ENCODE assay signal across 8 cellular contexts in genomic region chr13:94549241-94550029, GRCh38. TPM values are rescaled to one million over a fixed set of nuclear protein-coding genes. Genes with fewer than 3 reads are reported as not detected.
DNase-seq lines count a peak whose midpoint lies in the region; ATAC-seq and TF ChIP-seq lines count a peak whose summit lies in the region.

No MANE protein-coding gene starts in this region.

- H3F3A ChIP-seq in SK-N-SH (replicated peaks; ENCODE audit: insufficient read depth) = peaks cover 26% of the 10 kb centered on the region

- TF ChIP-seq RAD21 in SK-N-SH (IDR thresholded peaks at IDR 0.05; ENCODE audit: low read length) = no peak

- H3K27me3 ChIP-seq in SK-N-SH (ENCODE audit: insufficient read depth) (no peaks in the 10 kb centered on the region), testis (no peaks in the 10 kb centered on the region)

- peak overlapping the region; percentile 77 for H3K9ac ChIP-seq in SK-N-SH

- TF ChIP-seq POLR2A in testis (IDR thresholded peaks at IDR 0.05) = no peak

- H3K4me2 ChIP-seq in SK-N-SH = peak overlapping the region; percentile 86

- under 1% methylated on average over 35 of the region's 64 CpGs for WGBS in SK-N-SH (ENCODE audit: low lambda C conversion rate)
- 0 to 1% methylated on average over 22 to 63 of the region's 64 CpGs for WGBS in testis, 2 donors

- H3K4me1 Mint-ChIP-seq in HFFc6 (ENCODE audit: low read depth) = peaks cover 28% of the 10 kb centered on the region

- peak overlapping the region; percentile 93 for H3K4me3 Mint-ChIP-seq in HFFc6

- H3K4me1 ChIP-seq in SK-N-SH (ENCODE audit: control insufficient read depth in 1 of 2, insufficient read depth in 2 of 2, low read depth in 1 of 2, low read length in 1 of 2) (peaks cover 5 to 12% of the 10 kb centered on the region in 2 experiments; a peak in 2 of 4 replicates), testis (peaks cover 7% of the 10 kb centered on the region)

- POLR2A ChIA-PET in SK-N-SH (lab: Yijun Ruan, JAX) = interaction anchor here (0.8 to 2.9 kb wide), 7 partner anchors 12 to 55 kb away, joined by 3 to 22 read pairs (median 4); partner anchors contain the start of genes GPR180 and TGDS

- H3K9me2 ChIP-seq in SK-N-SH = no peaks in the 10 kb centered on the region

- peak overlapping the region; percentile 93 for H2AFZ ChIP-seq in SK-N-SH (ENCODE audit: low read depth)

- H3K27ac ChIP-seq in SK-N-SH (ENCODE audit: low read depth in 2 of 2, low read length in 1 of 2) (peak overlapping the region; percentile 83 to 98), testis (peak overlapping the region; percentile 95 to 98)

- H3K79me2 ChIP-seq in SK-N-SH (ENCODE audit: insufficient read depth) = no peaks in the 10 kb centered on the region

- H4K20me1 ChIP-seq in SK-N-SH (ENCODE audit: insufficient read depth) = no peaks in the 10 kb centered on the region

- H3K9me3 ChIP-seq in SK-N-SH (no peaks in the 10 kb centered on the region), testis (no peaks in the 10 kb centered on the region)

- DNase-seq in GM04504 (ENCODE audit: low read depth) (peak; percentile 90), HFFc6 (peak; percentile 97), NAMALWA (ENCODE audit: low spot score) (peak; percentile 98), SK-N-SH (peak; percentile 93), glomerular visceral epithelial cell (ENCODE audit: extremely low spot score) (peak; percentile 95), omental fat pad (ENCODE audit: low spot score) (peak; percentile 93), testis (peak; percentile 95)
- peak; percentile 88 to 90 for DNase-seq in activated naive CD4-positive, alpha-beta T cell treated with anti-CD3 and anti-CD28 coated beads, Interleukin-2, amount 50 U/mL, for 72 hours (ENCODE audit: low spot score in 2 of 2)

- ATAC-seq in activated naive CD4-positive, alpha-beta T cell treated with anti-CD3 and anti-CD28 coated beads, Interleukin-2, amount 50 U/mL, for 72 hours = peak; percentile 87 to 92
- ATAC-seq in omental fat pad (ENCODE audit: low FRiP score) = peak; percentile 93

- TF ChIP-seq CTCF in HFFc6 (IDR thresholded peaks at IDR 0.05) (no peak; the same call in 1 of the 2 replicates), SK-N-SH (IDR thresholded peaks at IDR 0.05) (no peak), omental fat pad (IDR thresholded peaks at IDR 0.05) (no peak), testis (IDR thresholded peaks at IDR 0.05) (peak in 1 of 3 experiments; percentile 12)

- H3K36me3 ChIP-seq in SK-N-SH (replicated peaks in 1 of 2; ENCODE audit: control insufficient read depth in 1 of 2, insufficient read depth in 2 of 2, low read length in 1 of 2) = no peaks in the 10 kb centered on the region
- no peaks in the 10 kb centered on the region for H3K36me3 ChIP-seq in testis (ENCODE audit: low read depth, missing control alignments)

- peaks cover 7% of the 10 kb centered on the region for H3K27me3 Mint-ChIP-seq in HFFc6 (ENCODE audit: insufficient read depth)

- peaks cover 4% of the 10 kb centered on the region; the same call in 1 of the 2 replicates for H3K9me3 Mint-ChIP-seq in HFFc6
- peaks cover 4% of the 10 kb centered on the region in 2 donors for H3K9me3 Mint-ChIP-seq in activated naive CD4-positive, alpha-beta T cell treated with anti-CD3 and anti-CD28 coated beads, Interleukin-2, amount 50 U/mL, for 72 hours

- CTCF ChIA-PET in SK-N-SH (lab: Yijun Ruan, JAX) = interaction anchor here (0.9 to 2.4 kb wide), 10 partner anchors 10 to 117 kb away, joined by 3 to 10 read pairs (median 4); no protein-coding TSS in a partner anchor

- intact Hi-C loops in testis (cut with DNase I; ENCODE audit: low total_unique reads) = no loop called here

- TF ChIP-seq EP300 in SK-N-SH (IDR thresholded peaks at IDR 0.05; ENCODE audit: borderline replicate concordance in 1 of 2, low read depth in 1 of 2, low read length in 1 of 2) = no peak; a peak in 1 of 4 replicates

- no peaks in the 10 kb centered on the region for H3K36me3 Mint-ChIP-seq in HFFc6 (ENCODE audit: low read depth)
- H3K36me3 Mint-ChIP-seq in activated naive CD4-positive, alpha-beta T cell treated with anti-CD3 and anti-CD28 coated beads, Interleukin-2, amount 50 U/mL, for 72 hours = no peaks in the 10 kb centered on the region

- H3K4me3 ChIP-seq in SK-N-SH (ENCODE audit: low read depth in 2 of 2, low read length in 1 of 2) (peak overlapping the region; percentile 69 to 81), testis (peak overlapping the region; percentile 79 to 86)

- peak overlapping the region; percentile 92 for H3K27ac Mint-ChIP-seq in HFFc6
- H3K27ac Mint-ChIP-seq in activated naive CD4-positive, alpha-beta T cell treated with anti-CD3 and anti-CD28 coated beads, Interleukin-2, amount 50 U/mL, for 72 hours = peak overlapping the region; percentile 98 to 100

TF ChIP-seq in SK-N-SH, 30 proteins besides CTCF, POLR2A, EP300 and RAD21 (continues in another document):
- TF ChIP-seq RCOR1 (IDR thresholded peaks at IDR 0.05; ENCODE audit: low read length) (peak; percentile 47), FOSL2 (IDR thresholded peaks at IDR 0.05; ENCODE audit: borderline replicate concordance, low read depth) (peak; percentile 61; the same call in 1 of the 2 replicates), ELF1 (IDR thresholded peaks at IDR 0.05) (peak; percentile 54; the same call in 1 of the 2 replicates), SIN3A (IDR thresholded peaks at IDR 0.05; ENCODE audit: borderline replicate concordance, low read depth, low read length) (no peak), CHD2 (IDR thresholded peaks at IDR 0.05; ENCODE audit: low read length, partially characterized antibody) (peak; percentile 52), MAX (IDR thresholded peaks at IDR 0.05; ENCODE audit: low read depth) (peak; percentile 29), NRF1 (IDR thresholded peaks at IDR 0.05; ENCODE audit: low read depth, low read length) (peak; percentile 84), TEAD4 (IDR thresholded peaks at IDR 0.05; ENCODE audit: borderline replicate concordance, insufficient read depth) (peak; percentile 82), FOXM1 (IDR thresholded peaks at IDR 0.05; ENCODE audit: low read depth) (no peak), RXRA (IDR thresholded peaks at IDR 0.05; ENCODE audit: borderline replicate concordance, low read depth) (peak; percentile 6; the same call in 1 of the 2 replicates), NFIC (IDR thresholded peaks at IDR 0.05; ENCODE audit: borderline replicate concordance) (no peak), FOXJ3 (CRISPR knock-in tag; IDR thresholded peaks at IDR 0.05) (no peak), YY1 (IDR thresholded peaks at IDR 0.05; ENCODE audit: low read depth) (peak; percentile 72), TCF12 (IDR thresholded peaks at IDR 0.05) (0 out of 2 replicates have a peak, but pooled peaks have one; percentile 2), MXI1 (IDR thresholded peaks at IDR 0.05; ENCODE audit: low read depth, low read length) (peak; percentile 68; the same call in 1 of the 2 replicates), GABPA (IDR thresholded peaks at IDR 0.05; ENCODE audit: low read depth) (peak; percentile 39)
- TF ChIP-seq, protein P1, sequence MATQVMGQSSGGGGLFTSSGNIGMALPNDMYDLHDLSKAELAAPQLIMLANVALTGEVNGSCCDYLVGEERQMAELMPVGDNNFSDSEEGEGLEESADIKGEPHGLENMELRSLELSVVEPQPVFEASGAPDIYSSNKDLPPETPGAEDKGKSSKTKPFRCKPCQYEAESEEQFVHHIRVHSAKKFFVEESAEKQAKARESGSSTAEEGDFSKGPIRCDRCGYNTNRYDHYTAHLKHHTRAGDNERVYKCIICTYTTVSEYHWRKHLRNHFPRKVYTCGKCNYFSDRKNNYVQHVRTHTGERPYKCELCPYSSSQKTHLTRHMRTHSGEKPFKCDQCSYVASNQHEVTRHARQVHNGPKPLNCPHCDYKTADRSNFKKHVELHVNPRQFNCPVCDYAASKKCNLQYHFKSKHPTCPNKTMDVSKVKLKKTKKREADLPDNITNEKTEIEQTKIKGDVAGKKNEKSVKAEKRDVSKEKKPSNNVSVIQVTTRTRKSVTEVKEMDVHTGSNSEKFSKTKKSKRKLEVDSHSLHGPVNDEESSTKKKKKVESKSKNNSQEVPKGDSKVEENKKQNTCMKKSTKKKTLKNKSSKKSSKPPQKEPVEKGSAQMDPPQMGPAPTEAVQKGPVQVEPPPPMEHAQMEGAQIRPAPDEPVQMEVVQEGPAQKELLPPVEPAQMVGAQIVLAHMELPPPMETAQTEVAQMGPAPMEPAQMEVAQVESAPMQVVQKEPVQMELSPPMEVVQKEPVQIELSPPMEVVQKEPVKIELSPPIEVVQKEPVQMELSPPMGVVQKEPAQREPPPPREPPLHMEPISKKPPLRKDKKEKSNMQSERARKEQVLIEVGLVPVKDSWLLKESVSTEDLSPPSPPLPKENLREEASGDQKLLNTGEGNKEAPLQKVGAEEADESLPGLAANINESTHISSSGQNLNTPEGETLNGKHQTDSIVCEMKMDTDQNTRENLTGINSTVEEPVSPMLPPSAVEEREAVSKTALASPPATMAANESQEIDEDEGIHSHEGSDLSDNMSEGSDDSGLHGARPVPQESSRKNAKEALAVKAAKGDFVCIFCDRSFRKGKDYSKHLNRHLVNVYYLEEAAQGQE (IDR thresholded peaks at IDR 0.05; ENCODE audit: low read depth, low read length) = 0 out of 2 replicates have a peak, but pooled peaks have one; percentile 56

RNA-seq across cellular contexts. Expression of gene TGDS, which starts 46.5 kb away (rescaled TPM):
- total RNA-seq in HFFc6 (2021; fragmentation: NEBNext Ultra II Directional; extraction: Animal tissue kit (Norgen Biotek cat#: 25700)) = 1 to 10 TPM; 7.8 to 9.3 (median 8.9) TPM
- polyA plus RNA-seq in SK-N-SH (2012; rRNA removed) = 8.2 and 12.2 TPM in 2 replicates
- polyA plus RNA-seq in SK-N-SH (2012; cell fraction: cytosol; rRNA removed) = 13.2 and 15.8 TPM in 2 replicates
- 5.6 and 12.7 TPM in 2 replicates for polyA plus RNA-seq in SK-N-SH (2012; cell fraction: nucleus; rRNA removed)
- total RNA-seq in activated naive CD4-positive, alpha-beta T cell treated with anti-CD3 and anti-CD28 coated beads, Interleukin-2, amount 50 U/mL, for 72 hours = 10 to 100 TPM; 22.9 to 23.7 TPM
- 10 to 100 TPM; 10.7 to 21.3 (median 13.7) TPM for total RNA-seq in omental fat pad
- 10 to 100 TPM in 1 of 2 donors, 1 to 10 TPM in 1; 8.7 to 10.1 TPM for total RNA-seq in testis
- 9.5 TPM for polyA plus RNA-seq in testis (ENCODE audit: insufficient read depth, low read depth, low replicate concordance)

RNA-seq across cellular contexts. Expression of gene GPR180, which starts 52.2 kb away (rescaled TPM):
- 10 to 100 TPM in 1 of 6 experiments, 1 to 10 TPM in 5; 8.2 to 10.6 (median 9.1) TPM for total RNA-seq in HFFc6 (2021; fragmentation: NEBNext Ultra II Directional; extraction: Animal tissue kit (Norgen Biotek cat#: 25700))
- polyA plus RNA-seq in SK-N-SH (2012; rRNA removed) (1.8 and 2.2 TPM in 2 replicates), testis (ENCODE audit: insufficient read depth, low read depth, low replicate concordance) (2.7 TPM)
- 2.6 and 3.0 TPM in 2 replicates for polyA plus RNA-seq in SK-N-SH (2012; cell fraction: cytosol; rRNA removed)
- polyA plus RNA-seq in SK-N-SH (2012; cell fraction: nucleus; rRNA removed) = 1.6 and 3.8 TPM in 2 replicates
- total RNA-seq in activated naive CD4-positive, alpha-beta T cell treated with anti-CD3 and anti-CD28 coated beads, Interleukin-2, amount 50 U/mL, for 72 hours = 1 to 10 TPM; 7.3 to 7.5 TPM
- total RNA-seq in omental fat pad (10 to 100 TPM in 2 of 4 donors, 1 to 10 TPM in 2; 5.3 to 33.4 (median 12.9) TPM), testis (1 to 10 TPM; 2.0 to 3.3 TPM)

Comparison
In these comparisons a context has a peak if more than half of its experiments do, and no peak if none do; other contexts are left out.
1. Peak in every context shown above with its lines: DNase-seq, ATAC-seq, H3K4me3 ChIP-seq and H3K27ac ChIP-seq.